21 cellular contexts compared by ENCODE assay signal in the genomic region with DNA sequence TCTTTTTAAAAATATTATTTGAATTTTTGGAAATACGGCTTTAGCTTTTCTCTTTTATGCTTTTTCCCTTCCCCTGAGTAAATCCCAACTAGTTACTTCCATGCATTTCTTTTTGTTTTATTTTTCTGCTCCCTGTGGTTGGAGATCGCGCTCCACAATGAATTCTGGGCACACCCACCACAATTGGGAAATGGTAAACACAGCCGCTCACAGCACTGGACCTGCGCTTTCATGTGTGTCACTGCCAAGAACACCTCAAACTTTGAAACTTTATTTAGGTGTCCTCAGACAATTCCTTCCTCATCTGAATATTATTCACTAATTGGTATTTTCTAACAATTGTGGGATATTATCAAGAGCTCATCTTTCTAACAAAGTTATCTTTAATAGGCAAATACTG.
"Had no signal": no experiment of that assay in that cellular context is flagged by ENCODE, and none has a peak within 500 bp of the region (broad histone marks: within the 10 kb centered on the region; RNA-seq: fewer than 3 reads in every experiment).

No MANE protein-coding gene starts in this region.

- H3K4me3 Mint-ChIP-seq: immature natural killer cell; naive thymus-derived CD4-positive, alpha-beta T cell had no signal

- H3K36me3 ChIP-seq: esophagus squamous epithelium, gastroesophageal sphincter, stomach, thoracic aorta, transverse colon had no signal

- H3K4me1 ChIP-seq: esophagus squamous epithelium, gastroesophageal sphincter, stomach, transverse colon had no signal

- H3K27ac ChIP-seq: epithelial cell of prostate, esophagus squamous epithelium, gastroesophageal sphincter, stomach, thoracic aorta, transverse colon had no signal

- H3K9me3 ChIP-seq: esophagus squamous epithelium, stomach, thoracic aorta, transverse colon had no signal

- DNase-seq: cortex of kidney; effector memory CD4-positive, alpha-beta T cell; esophagus squamous epithelium; foreskin fibroblast; glutamatergic neuron; immature natural killer cell; left cardiac atrium; left ventricle myocardium superior; mesendoderm; naive thymus-derived CD4-positive, alpha-beta T cell; posterior cingulate gyrus; small intestine; stimulated activated CD4-positive, alpha-beta T cell treated with anti-CD3 and anti-CD28 coated beads, Interleukin-12 subunit alpha, Interleukin-12 subunit beta, amount 100 ng/mL, for 4 hours; stimulated activated naive CD4-positive, alpha-beta T cell; stomach; substantia nigra; transverse colon had no signal

- H3K27me3 ChIP-seq: gastroesophageal sphincter, stomach had no signal

- H3K9me3 Mint-ChIP-seq: immature natural killer cell had no signal

- H3K27ac Mint-ChIP-seq: immature natural killer cell; naive thymus-derived CD4-positive, alpha-beta T cell had no signal

- H3K4me3 ChIP-seq: esophagus squamous epithelium, gastroesophageal sphincter, lung, stomach, thoracic aorta, transverse colon had no signal
